1 cellular context compared by ENCODE assay signal in the genomic region with DNA sequence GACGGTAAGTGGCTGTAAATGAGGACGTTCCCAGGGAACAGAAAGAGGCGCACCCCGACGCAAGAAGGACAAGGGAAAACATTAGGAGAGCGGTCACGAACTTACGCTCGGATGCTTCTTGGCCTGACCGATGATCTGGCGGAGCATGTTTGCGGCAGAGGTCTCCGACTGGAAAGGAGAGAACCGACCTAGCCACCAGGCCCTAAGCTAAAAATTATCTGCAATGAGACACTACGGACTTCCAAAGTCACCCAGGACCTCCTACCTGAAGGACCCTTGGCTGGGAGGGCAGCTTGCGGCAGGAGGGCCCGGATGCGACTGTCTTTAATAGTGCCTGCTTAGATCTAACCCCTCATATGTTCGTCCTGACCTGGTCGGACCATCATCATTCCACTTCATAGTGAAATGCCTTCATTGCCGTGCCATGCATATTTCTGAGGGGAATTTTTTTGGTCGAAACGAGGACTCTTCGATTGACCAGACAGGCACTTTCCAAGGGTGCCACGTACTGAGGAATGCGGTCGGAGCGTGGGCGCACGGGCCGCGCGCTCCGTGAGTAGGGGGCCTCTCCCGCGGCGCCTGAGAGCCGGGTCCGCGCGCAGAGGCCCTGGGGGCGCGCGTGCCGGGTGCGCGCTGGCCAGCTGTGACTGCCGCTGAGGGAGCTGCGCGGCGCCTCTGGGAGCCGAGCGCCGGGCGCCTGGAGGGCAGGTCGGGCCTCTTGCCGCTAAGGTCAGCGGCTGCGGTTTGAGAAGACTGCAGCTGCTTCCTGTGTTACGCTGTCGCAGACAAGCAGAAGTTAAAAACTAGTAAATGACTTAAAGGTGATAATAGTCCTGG.
TF ChIP-seq lines count a peak whose summit lies in the region.

No MANE protein-coding gene starts in this region.

TF ChIP-seq in SK-N-SH, 30 proteins besides CTCF, POLR2A, EP300 and RAD21 (continued from another document):
- TF ChIP-seq FOSL2 (IDR thresholded peaks at IDR 0.05; ENCODE audit: borderline replicate concordance, low read depth) (no peak), NRF1 (IDR thresholded peaks at IDR 0.05; ENCODE audit: low read depth, low read length) (peak; percentile 65), RFX5 (IDR thresholded peaks at IDR 0.05; ENCODE audit: low read length) (no peak), TAF1 (IDR thresholded peaks at IDR 0.05; ENCODE audit: borderline replicate concordance, low read depth, low read length) (peak; percentile 98), SIN3A (IDR thresholded peaks at IDR 0.05; ENCODE audit: borderline replicate concordance, low read depth, low read length) (peak; percentile 81; the same call in 1 of the 2 replicates), RCOR1 (IDR thresholded peaks at IDR 0.05; ENCODE audit: low read length) (peak; percentile 25), MEF2A (IDR thresholded peaks at IDR 0.05; ENCODE audit: borderline replicate concordance, low read depth) (no peak), JUND (IDR thresholded peaks at IDR 0.05) (no peak), POLR2AphosphoS5 (IDR thresholded peaks at IDR 0.05; ENCODE audit: low read depth, low read length) (peak; percentile 100), YY1 (IDR thresholded peaks at IDR 0.05; ENCODE audit: low read depth) (no peak), TEAD4 (IDR thresholded peaks at IDR 0.05; ENCODE audit: borderline replicate concordance, insufficient read depth) (0 out of 2 replicates have a peak, but pooled peaks have one; percentile 23), GATA2 (CRISPR knock-in tag; IDR thresholded peaks at IDR 0.05) (peak; percentile 20; the same call in 1 of the 2 replicates), TCF12 (IDR thresholded peaks at IDR 0.05) (peak; percentile 14; the same call in 1 of the 2 replicates), CHD2 (IDR thresholded peaks at IDR 0.05; ENCODE audit: low read length, partially characterized antibody) (peak; percentile 48), GABPA (IDR thresholded peaks at IDR 0.05; ENCODE audit: low read depth) (no peak; the same call in 1 of the 2 replicates), FOXJ3 (CRISPR knock-in tag; IDR thresholded peaks at IDR 0.05) (no peak), NFIC (IDR thresholded peaks at IDR 0.05; ENCODE audit: borderline replicate concordance) (peak; percentile 4; the same call in 1 of the 2 replicates)
- TF ChIP-seq, protein P1, sequence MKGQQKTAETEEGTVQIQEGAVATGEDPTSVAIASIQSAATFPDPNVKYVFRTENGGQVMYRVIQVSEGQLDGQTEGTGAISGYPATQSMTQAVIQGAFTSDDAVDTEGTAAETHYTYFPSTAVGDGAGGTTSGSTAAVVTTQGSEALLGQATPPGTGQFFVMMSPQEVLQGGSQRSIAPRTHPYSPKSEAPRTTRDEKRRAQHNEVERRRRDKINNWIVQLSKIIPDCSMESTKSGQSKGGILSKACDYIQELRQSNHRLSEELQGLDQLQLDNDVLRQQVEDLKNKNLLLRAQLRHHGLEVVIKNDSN (IDR thresholded peaks at IDR 0.05; ENCODE audit: borderline replicate concordance, low read depth) = no peak
- TF ChIP-seq, protein P2, sequence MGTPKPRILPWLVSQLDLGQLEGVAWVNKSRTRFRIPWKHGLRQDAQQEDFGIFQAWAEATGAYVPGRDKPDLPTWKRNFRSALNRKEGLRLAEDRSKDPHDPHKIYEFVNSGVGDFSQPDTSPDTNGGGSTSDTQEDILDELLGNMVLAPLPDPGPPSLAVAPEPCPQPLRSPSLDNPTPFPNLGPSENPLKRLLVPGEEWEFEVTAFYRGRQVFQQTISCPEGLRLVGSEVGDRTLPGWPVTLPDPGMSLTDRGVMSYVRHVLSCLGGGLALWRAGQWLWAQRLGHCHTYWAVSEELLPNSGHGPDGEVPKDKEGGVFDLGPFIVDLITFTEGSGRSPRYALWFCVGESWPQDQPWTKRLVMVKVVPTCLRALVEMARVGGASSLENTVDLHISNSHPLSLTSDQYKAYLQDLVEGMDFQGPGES (IDR thresholded peaks at IDR 0.05; ENCODE audit: low read depth, low read length) = 0 out of 2 replicates have a peak, but pooled peaks have one; percentile 5
- TF ChIP-seq, protein P3, sequence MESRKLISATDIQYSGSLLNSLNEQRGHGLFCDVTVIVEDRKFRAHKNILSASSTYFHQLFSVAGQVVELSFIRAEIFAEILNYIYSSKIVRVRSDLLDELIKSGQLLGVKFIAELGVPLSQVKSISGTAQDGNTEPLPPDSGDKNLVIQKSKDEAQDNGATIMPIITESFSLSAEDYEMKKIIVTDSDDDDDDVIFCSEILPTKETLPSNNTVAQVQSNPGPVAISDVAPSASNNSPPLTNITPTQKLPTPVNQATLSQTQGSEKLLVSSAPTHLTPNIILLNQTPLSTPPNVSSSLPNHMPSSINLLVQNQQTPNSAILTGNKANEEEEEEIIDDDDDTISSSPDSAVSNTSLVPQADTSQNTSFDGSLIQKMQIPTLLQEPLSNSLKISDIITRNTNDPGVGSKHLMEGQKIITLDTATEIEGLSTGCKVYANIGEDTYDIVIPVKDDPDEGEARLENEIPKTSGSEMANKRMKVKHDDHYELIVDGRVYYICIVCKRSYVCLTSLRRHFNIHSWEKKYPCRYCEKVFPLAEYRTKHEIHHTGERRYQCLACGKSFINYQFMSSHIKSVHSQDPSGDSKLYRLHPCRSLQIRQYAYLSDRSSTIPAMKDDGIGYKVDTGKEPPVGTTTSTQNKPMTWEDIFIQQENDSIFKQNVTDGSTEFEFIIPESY (IDR thresholded peaks at IDR 0.05; ENCODE audit: borderline replicate concordance, low read depth) = no peak
- TF ChIP-seq, protein P4, sequence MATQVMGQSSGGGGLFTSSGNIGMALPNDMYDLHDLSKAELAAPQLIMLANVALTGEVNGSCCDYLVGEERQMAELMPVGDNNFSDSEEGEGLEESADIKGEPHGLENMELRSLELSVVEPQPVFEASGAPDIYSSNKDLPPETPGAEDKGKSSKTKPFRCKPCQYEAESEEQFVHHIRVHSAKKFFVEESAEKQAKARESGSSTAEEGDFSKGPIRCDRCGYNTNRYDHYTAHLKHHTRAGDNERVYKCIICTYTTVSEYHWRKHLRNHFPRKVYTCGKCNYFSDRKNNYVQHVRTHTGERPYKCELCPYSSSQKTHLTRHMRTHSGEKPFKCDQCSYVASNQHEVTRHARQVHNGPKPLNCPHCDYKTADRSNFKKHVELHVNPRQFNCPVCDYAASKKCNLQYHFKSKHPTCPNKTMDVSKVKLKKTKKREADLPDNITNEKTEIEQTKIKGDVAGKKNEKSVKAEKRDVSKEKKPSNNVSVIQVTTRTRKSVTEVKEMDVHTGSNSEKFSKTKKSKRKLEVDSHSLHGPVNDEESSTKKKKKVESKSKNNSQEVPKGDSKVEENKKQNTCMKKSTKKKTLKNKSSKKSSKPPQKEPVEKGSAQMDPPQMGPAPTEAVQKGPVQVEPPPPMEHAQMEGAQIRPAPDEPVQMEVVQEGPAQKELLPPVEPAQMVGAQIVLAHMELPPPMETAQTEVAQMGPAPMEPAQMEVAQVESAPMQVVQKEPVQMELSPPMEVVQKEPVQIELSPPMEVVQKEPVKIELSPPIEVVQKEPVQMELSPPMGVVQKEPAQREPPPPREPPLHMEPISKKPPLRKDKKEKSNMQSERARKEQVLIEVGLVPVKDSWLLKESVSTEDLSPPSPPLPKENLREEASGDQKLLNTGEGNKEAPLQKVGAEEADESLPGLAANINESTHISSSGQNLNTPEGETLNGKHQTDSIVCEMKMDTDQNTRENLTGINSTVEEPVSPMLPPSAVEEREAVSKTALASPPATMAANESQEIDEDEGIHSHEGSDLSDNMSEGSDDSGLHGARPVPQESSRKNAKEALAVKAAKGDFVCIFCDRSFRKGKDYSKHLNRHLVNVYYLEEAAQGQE (IDR thresholded peaks at IDR 0.05; ENCODE audit: low read depth, low read length) = peak; percentile 38; the same call in 1 of the 2 replicates
